Comparison of ENCODE assay signal across 8 cellular contexts in the genomic region with DNA sequence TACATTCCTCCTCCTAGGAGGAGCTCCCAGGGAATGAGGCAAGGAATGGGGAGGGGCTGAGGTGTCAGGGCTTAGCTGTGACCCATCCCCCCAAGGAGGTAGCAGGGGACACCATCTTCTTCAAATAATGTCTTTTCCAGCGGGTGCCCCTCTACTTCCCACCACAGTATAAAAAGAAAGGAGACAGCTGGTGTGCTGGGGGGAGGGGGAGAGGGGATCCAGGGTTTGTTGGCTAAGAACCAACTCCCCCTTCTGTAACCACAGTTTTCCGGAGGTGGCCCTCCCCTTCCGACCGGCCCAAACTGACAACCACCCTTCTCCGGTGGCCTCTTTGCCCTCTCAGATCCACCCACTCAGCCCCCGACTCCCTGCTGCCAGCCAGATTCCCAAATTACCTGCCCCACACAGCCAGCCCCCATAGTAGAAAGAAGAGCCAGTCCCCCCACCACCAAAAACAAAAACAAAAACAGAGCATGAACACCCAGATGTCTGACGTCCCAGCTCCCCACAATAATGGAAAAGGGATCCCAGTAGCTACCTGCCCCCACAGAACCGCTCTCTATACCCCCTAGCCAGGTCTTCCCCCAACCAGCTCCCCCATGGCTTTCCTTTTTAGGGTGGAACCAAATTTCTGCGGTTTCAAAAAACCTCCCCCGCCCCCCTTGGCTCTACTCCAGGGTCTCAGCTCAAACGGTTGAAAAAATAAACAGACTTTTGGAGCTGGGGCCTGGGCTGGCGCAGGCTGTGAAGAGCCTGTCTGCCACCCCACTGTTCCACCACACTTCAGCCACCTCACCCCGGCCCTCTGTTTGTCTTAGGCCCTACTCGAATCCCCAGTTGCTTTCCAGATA. TPM values are rescaled to one million over a fixed set of nuclear protein-coding genes. Genes with fewer than 3 reads are reported as not detected.
DNase-seq lines count a peak whose midpoint lies in the region; ATAC-seq and TF ChIP-seq lines count a peak whose summit lies in the region.

No MANE protein-coding gene starts in this region.

- DNase-seq in AG20443 (ENCODE audit: low spot score) (peak; percentile 75), RWPE2 (ENCODE audit: low spot score) (no peak), activated gamma-delta T cell treated with Interleukin-2 at 50 U/mL for 16 hours (peak; percentile 77), head of caudate nucleus (peak in 28 of 42 donors; percentile 17 to 79 (median 58)), retina (peak; percentile 30), NCI-H187 treated with DMSO at 0.1 percent for 48 hours (lab: John Stamatoyannopoulos, UW) (no peak)

- no peaks in the 10 kb centered on the region for H3K27me3 ChIP-seq in HUES64 (ENCODE audit: insufficient read depth, low read length)
- H3K27me3 ChIP-seq in RWPE2 (ENCODE audit: insufficient read depth, poor library complexity, severe bottlenecking): no peaks in the 10 kb centered on the region

- ATAC-seq in RWPE2 (ENCODE audit: low read depth) (peak; percentile 45), GM21786 (IDR thresholded peaks at IDR 0.05; ENCODE audit: unreplicated experiment) (no peak)

- H3K36me3 ChIP-seq in HUES64 (ENCODE audit: insufficient read depth, low read length) (0 out of 2 replicates have a peak, but pooled peaks cover 3% of the 10 kb centered on the region), RWPE2 (ENCODE audit: low read depth) (peaks cover 66% of the 10 kb centered on the region)

- H3K4me3 ChIP-seq in HUES64 (ENCODE audit: low read length) (peak overlapping the region; percentile 81), RWPE2 (ENCODE audit: severe bottlenecking) (peak overlapping the region; percentile 61)

- H3K9me3 ChIP-seq in HUES64 (ENCODE audit: insufficient read depth, low read depth, low read length) (no peaks in the 10 kb centered on the region), RWPE2 (ENCODE audit: severe bottlenecking) (no peaks in the 10 kb centered on the region)

- no peak for TF ChIP-seq CTCF in RWPE2 (IDR thresholded peaks at IDR 0.05; ENCODE audit: poor library complexity, severe bottlenecking)

- peak overlapping the region; percentile 68 for H3K27ac ChIP-seq in HUES64 (ENCODE audit: low read depth, low read length)
- H3K27ac ChIP-seq in RWPE2 (ENCODE audit: poor library complexity, severe bottlenecking): peak overlapping the region; percentile 96

- H3K4me1 ChIP-seq in HUES64 (ENCODE audit: insufficient read depth, low read length): peaks cover 52% of the 10 kb centered on the region
- peaks cover 37% of the 10 kb centered on the region for H3K4me1 ChIP-seq in RWPE2 (ENCODE audit: insufficient read depth, poor library complexity, severe bottlenecking)

- intact Hi-C loops in head of caudate nucleus (cut with DNase I): no loop called here

- peak overlapping the region; percentile 92 for H3K9ac ChIP-seq in HUES64 (ENCODE audit: low read depth, low read length)

- 2% methylated on average over 13 of the region's 14 CpGs for WGBS in HUES64

RNA-seq across cellular contexts. Expression of a gene that starts 2.1 kb away (rescaled TPM):
- 43.1 TPM for polyA plus RNA-seq in HUES64 (2013, experiment 1 of 2)
- 43.6 TPM for polyA plus RNA-seq in HUES64 (2013, experiment 2 of 2)

RNA-seq across cellular contexts. Expression of a gene that starts 34.8 kb away (rescaled TPM):
- polyA plus RNA-seq in HUES64 (2013, experiment 1 of 2): not detected
- not detected for polyA plus RNA-seq in HUES64 (2013, experiment 2 of 2)

RNA-seq across cellular contexts. Expression of a gene that starts 42.1 kb away (rescaled TPM):
- 28.1 TPM for polyA plus RNA-seq in HUES64 (2013, experiment 1 of 2)
- polyA plus RNA-seq in HUES64 (2013, experiment 2 of 2): 29.2 TPM

RNA-seq across cellular contexts. Expression of a gene that starts 44.5 kb away (rescaled TPM):
- polyA plus RNA-seq in HUES64 (2013, experiment 1 of 2): 191 TPM
- polyA plus RNA-seq in HUES64 (2013, experiment 2 of 2): 190 TPM

Comparison
In these comparisons a context has a peak if more than half of its experiments do, and no peak if none do; other contexts are left out.
1. DNase-seq: peak in AG20443 (single experiment), activated gamma-delta T cell treated with Interleukin-2 at 50 U/mL for 16 hours (single experiment), head of caudate nucleus (28 of 42) and retina (single experiment); none in RWPE2 (single experiment) and NCI-H187 treated with DMSO at 0.1 percent for 48 hours (single experiment).